In the genomic region with DNA sequence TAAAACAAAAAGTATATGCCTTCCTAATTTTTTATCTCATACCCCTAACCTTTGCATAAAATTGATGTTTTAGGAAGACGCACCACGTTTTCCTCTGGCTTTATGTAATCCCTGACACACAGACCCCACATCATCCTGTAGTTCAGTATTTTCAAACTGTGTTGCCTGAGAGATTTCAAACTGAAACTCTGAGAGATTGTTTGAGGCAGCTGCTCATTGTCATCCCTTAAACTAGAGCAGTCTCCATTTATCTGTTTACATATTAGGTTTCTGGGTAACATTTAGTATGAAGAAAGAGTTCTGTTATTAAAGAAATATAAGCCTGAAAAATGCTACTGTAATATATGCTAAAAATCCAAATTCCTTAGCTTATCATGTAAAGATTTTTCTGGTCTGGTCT, we compare ENCODE assay signal across 13 cellular contexts. TPM values are rescaled to one million over a fixed set of nuclear protein-coding genes. Genes with fewer than 3 reads are reported as not detected.
DNase-seq lines count a peak whose midpoint lies in the region; ATAC-seq and TF ChIP-seq lines count a peak whose summit lies in the region.
"Had no signal": no experiment of that assay in that cellular context is flagged by ENCODE, and none has a peak within 500 bp of the region (broad histone marks: within the 10 kb centered on the region; RNA-seq: fewer than 3 reads in every experiment).

No MANE protein-coding gene starts in this region.

- no peak overlapping the region for H3K4me3 ChIP-seq in Peyer's patch
- H3K4me3 ChIP-seq: A549, adrenal gland, SJSA1 had no signal

- no peak overlapping the region for H3K27ac ChIP-seq in Peyer's patch
- H3K27ac ChIP-seq: A549, adrenal gland, SJSA1 had no signal

- no peaks in the 10 kb centered on the region for H3K36me3 ChIP-seq in Peyer's patch
- H3K36me3 ChIP-seq: adrenal gland, SJSA1 had no signal

- peak; percentile 20 for DNase-seq in NCI-H146 treated with DMSO at 0.1 percent for 48 hours (lab: John Stamatoyannopoulos, UW; ENCODE audit: unreplicated experiment)
- no peak for DNase-seq in NCI-H146 (lab: John Stamatoyannopoulos, UW)
- peak; percentile 8 for DNase-seq in OCI-M1 (lab: John Stamatoyannopoulos, UW)
- DNase-seq in myocyte (ENCODE audit: low read depth) = peak; percentile 71
- DNase-seq in activated effector memory CD4-positive, alpha-beta T cell treated with anti-CD3 and anti-CD28 coated beads, Interleukin-2, amount 50 U/mL, for 16 hours = no peak
- no peak for DNase-seq in NCI-H128 (lab: John Stamatoyannopoulos, UW; ENCODE audit: unreplicated experiment)
- DNase-seq in Peyer's patch = no peak
- DNase-seq: activated CD4-positive, alpha-beta T cell treated with anti-CD3 and anti-CD28 coated beads for 36 hours; adrenal gland; stimulated activated CD4-positive, alpha-beta T cell treated with anti-CD3 and anti-CD28 coated beads, Interleukin-2, amount 100 ng/mL, for 24 hours had no signal

- no peak for TF ChIP-seq CTCF in Peyer's patch (IDR thresholded peaks at IDR 0.05)

- ATAC-seq in HG02973 (IDR thresholded peaks at IDR 0.05; ENCODE audit: unreplicated experiment) = peak; percentile 51
- ATAC-seq: A549; activated CD4-positive, alpha-beta T cell treated with anti-CD3 and anti-CD28 coated beads for 36 hours had no signal

- H3K27me3 ChIP-seq in Peyer's patch = no peaks in the 10 kb centered on the region
- H3K27me3 ChIP-seq: adrenal gland, SJSA1 had no signal

- H3K4me1 ChIP-seq in Peyer's patch = peaks cover 0 to 3% (median 0%) of the 10 kb centered on the region in 4 donors

- no peaks in the 10 kb centered on the region for H3K9me3 ChIP-seq in Peyer's patch
- H3K9me3 ChIP-seq: A549, adrenal gland, SJSA1 had no signal

- no peak for TF ChIP-seq POLR2A in Peyer's patch (IDR thresholded peaks at IDR 0.05)

RNA-seq across cellular contexts. Expression of gene MNAT1, which starts 24.3 kb away (rescaled TPM):
- 83.7 and 88.6 TPM in 2 replicates for total RNA-seq in myocyte
- polyA plus RNA-seq in myocyte (2012) = 33.6 TPM
- total RNA-seq in Peyer's patch = 10 to 100 TPM in 3 of 4 donors, 1 to 10 TPM in 1; 7.5 to 66.8 (median 17.2) TPM

RNA-seq across cellular contexts. Expression of gene SIX4, which starts 34.7 kb away (rescaled TPM):
- 49.9 and 62.6 TPM in 2 replicates for total RNA-seq in myocyte
- polyA plus RNA-seq in myocyte (2012) = 6.1 TPM
- total RNA-seq in Peyer's patch = 1 to 10 TPM in 1 of 4 donors, not detected in 3; 2.1 TPM

Comparison
In these comparisons a context has a peak if more than half of its experiments do, and no peak if none do; other contexts are left out.
1. DNase-seq: peak in NCI-H146 treated with DMSO at 0.1 percent for 48 hours (single experiment), OCI-M1 (single experiment) and myocyte (single experiment); none in NCI-H146 (single experiment), activated effector memory CD4-positive, alpha-beta T cell treated with anti-CD3 and anti-CD28 coated beads, Interleukin-2, amount 50 U/mL, for 16 hours (single experiment), NCI-H128 (single experiment) and Peyer's patch (0 of 3).
2. RNA of gene SIX4, which starts 34.7 kb away (total RNA-seq): 49.9 to 62.6 TPM in myocyte; 2.1 TPM in Peyer's patch; every median in the first group is over 10 times any median in the second.